25 cellular contexts compared by ENCODE assay signal in the genomic region with DNA sequence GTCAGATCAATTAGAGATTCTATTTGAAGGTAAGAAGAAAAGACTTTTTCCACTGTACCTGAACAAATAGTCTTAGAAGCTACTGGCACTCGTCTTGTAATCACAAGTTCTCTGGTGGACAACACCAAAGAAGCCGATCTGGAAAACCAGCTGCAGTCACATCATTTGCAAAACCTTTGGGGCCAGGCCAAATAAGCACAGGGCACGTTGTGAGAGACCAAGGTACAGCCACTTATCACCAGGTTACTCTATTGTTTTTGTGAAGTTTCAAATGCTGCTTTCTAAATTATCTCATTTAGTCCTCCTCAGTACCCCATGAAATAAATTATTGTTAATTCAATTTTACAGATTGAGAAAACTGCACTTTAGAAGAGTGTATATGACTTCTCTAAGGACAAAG.
"Had no signal": no experiment of that assay in that cellular context is flagged by ENCODE, and none has a peak within 500 bp of the region (broad histone marks: within the 10 kb centered on the region; RNA-seq: fewer than 3 reads in every experiment).

No MANE protein-coding gene starts in this region.

- H3K9me3 ChIP-seq: esophagus muscularis mucosa, gastroesophageal sphincter, left lung, lower lobe of right lung, mucosa of descending colon had no signal

- H3K4me1 ChIP-seq: foreskin keratinocyte had no signal

- H3K9me3 Mint-ChIP-seq: immature natural killer cell had no signal

- H3K27ac Mint-ChIP-seq: mesothelial cell of epicardium had no signal

- DNase-seq: dermis blood vessel endothelial cell; dorsolateral prefrontal cortex; effector CD4-positive, alpha-beta T cell; effector memory CD4-positive, alpha-beta T cell; foreskin keratinocyte; heart left ventricle; hypothalamus; immature natural killer cell; islet precursor cell; kidney; kidney glomerular epithelial cell; left colon; left lung; left ventricle myocardium superior; lower lobe of right lung; mesenchymal stem cell; mucosa of descending colon had no signal

- H3K36me3 Mint-ChIP-seq: immature natural killer cell had no signal

- ATAC-seq: foreskin keratinocyte, gastroesophageal sphincter, heart left ventricle, left colon, left lung, left ventricle myocardium superior, lower lobe of right lung, mucosa of descending colon had no signal

- H3K4me3 Mint-ChIP-seq: mesothelial cell of epicardium had no signal

- H3K27ac ChIP-seq: coronary artery, dorsolateral prefrontal cortex, esophagus muscularis mucosa, foreskin keratinocyte, gastroesophageal sphincter, heart left ventricle, hepatocyte, left lung, lower lobe of right lung had no signal

- FAIRE-seq: colon, endothelial cell of umbilical vein, frontal cortex, kidney had no signal

- H3K27me3 ChIP-seq: dorsolateral prefrontal cortex, esophagus muscularis mucosa, foreskin keratinocyte, gastroesophageal sphincter, heart left ventricle, hepatocyte, left lung had no signal

- H3K36me3 ChIP-seq: esophagus muscularis mucosa, gastroesophageal sphincter, heart left ventricle, lower lobe of right lung had no signal

- H3K4me3 ChIP-seq: coronary artery, dorsolateral prefrontal cortex, esophagus muscularis mucosa, gastroesophageal sphincter, heart left ventricle, hepatocyte, left lung, lower lobe of right lung, mucosa of descending colon had no signal
